Comparison of ENCODE assay signal across 8 cellular contexts in the genomic region with DNA sequence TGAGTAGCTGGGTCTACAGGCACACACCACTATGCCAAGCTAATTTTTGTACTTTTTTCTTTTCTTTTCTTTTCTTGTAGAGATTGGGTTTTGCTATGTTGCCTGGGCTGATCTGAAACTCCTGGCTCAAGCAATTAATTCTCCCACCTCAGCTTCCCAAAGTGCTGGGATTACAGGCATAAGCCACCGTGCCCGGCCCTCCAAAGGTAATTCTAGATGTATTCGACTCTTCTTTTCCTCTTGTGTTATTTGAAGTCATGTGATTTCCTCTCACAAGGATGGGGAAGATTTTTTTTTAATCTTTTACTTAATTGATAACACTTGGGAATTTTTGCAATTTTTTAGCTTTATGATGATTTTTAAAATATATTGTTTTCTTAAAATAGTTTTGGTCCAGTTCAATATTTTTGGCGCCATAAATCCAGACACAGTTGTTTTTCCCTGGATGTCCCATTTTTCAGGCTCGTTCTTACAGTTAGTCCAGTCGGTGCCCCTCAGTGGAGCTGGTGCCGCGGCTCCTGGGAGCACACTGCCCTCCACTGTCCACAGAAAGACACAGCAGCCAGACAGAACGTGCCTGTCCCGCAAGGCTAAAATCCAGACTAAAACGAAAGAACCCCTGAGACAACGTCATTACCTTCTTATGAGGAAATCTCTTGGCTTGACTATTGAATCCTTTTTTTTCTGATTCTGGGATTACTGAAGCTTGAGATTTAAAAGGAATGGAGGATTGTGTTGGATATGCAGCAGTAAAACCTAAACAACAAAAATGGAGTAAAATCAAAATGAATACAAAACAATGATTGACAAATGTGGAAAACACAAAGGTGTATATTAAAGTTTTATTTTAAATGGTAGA. TPM values are rescaled to one million over a fixed set of nuclear protein-coding genes. Genes with fewer than 3 reads are reported as not detected.
DNase-seq lines count a peak whose midpoint lies in the region; ATAC-seq and TF ChIP-seq lines count a peak whose summit lies in the region.

No MANE protein-coding gene starts in this region.

- peak overlapping the region; percentile 89 for H3K27ac ChIP-seq in OCI-LY1 (ENCODE audit: low read depth, low read length, poor library complexity, severe bottlenecking)

- H2AFZ ChIP-seq in OCI-LY1 (ENCODE audit: low read length), result no peak overlapping the region

- peak; percentile 76 for DNase-seq in GM06990 (ENCODE audit: extremely low read depth, insufficient read length)
- peak; percentile 46 for DNase-seq in activated T-cell treated with anti-CD3 and anti-CD28 coated beads for 24 hours (ENCODE audit: low read depth)
- peak; percentile 78 for DNase-seq in endothelial cell (ENCODE audit: low spot score)
- peak; percentile 53 for DNase-seq in middle frontal gyrus (ENCODE audit: extremely low spot score, low spot score)
- DNase-seq in stimulated activated effector memory CD8-positive, alpha-beta T cell treated with anti-CD3 and anti-CD28 coated beads, Interleukin-12 subunit alpha, Interleukin-12 subunit beta, amount 100 ng/mL, for 72 hours (ENCODE audit: low spot score in 2 of 2), result peak; percentile 59 to 77

- H3K9ac ChIP-seq in OCI-LY1 (ENCODE audit: low read length), result peak overlapping the region; percentile 51; the same call in 1 of the 2 replicates

- peak overlapping the region; percentile 62 for H3K4me2 ChIP-seq in OCI-LY1 (ENCODE audit: low read length)

- H3K4me1 ChIP-seq in OCI-LY1 (ENCODE audit: insufficient read depth, low read length, severe bottlenecking), result peaks cover 49% of the 10 kb centered on the region

- TF ChIP-seq CTCF in GM06990 (IDR thresholded peaks at IDR 0.05; ENCODE audit: insufficient read depth, low read length, poor library complexity, severe bottlenecking) (peak; percentile 97), OCI-LY1 (IDR thresholded peaks at IDR 0.05; ENCODE audit: low read length) (peak; percentile 97), endothelial cell (IDR thresholded peaks at IDR 0.05; ENCODE audit: unreplicated experiment) (peak; percentile 78)

- peaks cover 36% of the 10 kb centered on the region for H3K4me1 Mint-ChIP-seq in endothelial cell (ENCODE audit: unreplicated experiment)
- peaks cover 40% of the 10 kb centered on the region for H3K4me1 Mint-ChIP-seq in stimulated activated effector memory CD8-positive, alpha-beta T cell treated with anti-CD3 and anti-CD28 coated beads, Interleukin-12 subunit alpha, Interleukin-12 subunit beta, amount 100 ng/mL, for 72 hours

- H3K9me3 Mint-ChIP-seq in endothelial cell (ENCODE audit: unreplicated experiment), result no peaks in the 10 kb centered on the region
- H3K9me3 Mint-ChIP-seq in stimulated activated effector memory CD8-positive, alpha-beta T cell treated with anti-CD3 and anti-CD28 coated beads, Interleukin-12 subunit alpha, Interleukin-12 subunit beta, amount 100 ng/mL, for 72 hours, result no peaks in the 10 kb centered on the region

- H3K36me3 ChIP-seq in GM06990 (ENCODE audit: control insufficient read depth, insufficient read depth, low read length) (no peaks in the 10 kb centered on the region), OCI-LY1 (ENCODE audit: insufficient read depth, low read length) (no peaks in the 10 kb centered on the region; the same call in 1 of the 2 replicates)

- no peaks in the 10 kb centered on the region for H3K79me2 ChIP-seq in OCI-LY1 (ENCODE audit: insufficient read depth, low read length)

- peaks cover 4% of the 10 kb centered on the region for H3K36me3 Mint-ChIP-seq in endothelial cell (ENCODE audit: low read depth, unreplicated experiment)
- peaks cover 8% of the 10 kb centered on the region for H3K36me3 Mint-ChIP-seq in stimulated activated effector memory CD8-positive, alpha-beta T cell treated with anti-CD3 and anti-CD28 coated beads, Interleukin-12 subunit alpha, Interleukin-12 subunit beta, amount 100 ng/mL, for 72 hours

- peak overlapping the region; percentile 85 for H3K27ac Mint-ChIP-seq in endothelial cell (ENCODE audit: unreplicated experiment)
- H3K27ac Mint-ChIP-seq in stimulated activated effector memory CD8-positive, alpha-beta T cell treated with anti-CD3 and anti-CD28 coated beads, Interleukin-12 subunit alpha, Interleukin-12 subunit beta, amount 100 ng/mL, for 72 hours, result peak overlapping the region; percentile 94

- peaks cover 4% of the 10 kb centered on the region for H3K27me3 Mint-ChIP-seq in endothelial cell (ENCODE audit: unreplicated experiment)

- H3K9me3 ChIP-seq in OCI-LY1 (ENCODE audit: low read length), result no peaks in the 10 kb centered on the region

- H3K9me2 ChIP-seq in OCI-LY1 (ENCODE audit: low read depth, low read length), result no peaks in the 10 kb centered on the region

- H3K27me3 ChIP-seq in GM06990 (replicated peaks; ENCODE audit: control insufficient read depth, insufficient read depth, low read length), result no peaks in the 10 kb centered on the region
- H3K27me3 ChIP-seq in OCI-LY1 (ENCODE audit: insufficient read depth, low read length), result no peaks in the 10 kb centered on the region

- H3K4me3 ChIP-seq in GM06990 (replicated peaks; ENCODE audit: low read depth, low read length) (peak overlapping the region; percentile 55), OCI-LY1 (ENCODE audit: low read depth, low read length, poor library complexity, severe bottlenecking) (peak overlapping the region; percentile 11)

- peak; percentile 48 for ATAC-seq in HG03571 (IDR thresholded peaks at IDR 0.05; ENCODE audit: unreplicated experiment)
- peak; percentile 79 for ATAC-seq in stimulated activated effector memory CD8-positive, alpha-beta T cell treated with anti-CD3 and anti-CD28 coated beads, Interleukin-12 subunit alpha, Interleukin-12 subunit beta, amount 100 ng/mL, for 72 hours
- no peak for ATAC-seq in HG03442 (IDR thresholded peaks at IDR 0.05; ENCODE audit: unreplicated experiment)

- no peak overlapping the region for H3K4me3 Mint-ChIP-seq in endothelial cell (ENCODE audit: unreplicated experiment)
- H3K4me3 Mint-ChIP-seq in stimulated activated effector memory CD8-positive, alpha-beta T cell treated with anti-CD3 and anti-CD28 coated beads, Interleukin-12 subunit alpha, Interleukin-12 subunit beta, amount 100 ng/mL, for 72 hours, result peak overlapping the region; percentile 73

- H4K20me1 ChIP-seq in OCI-LY1 (ENCODE audit: insufficient read depth, low read length), result no peaks in the 10 kb centered on the region

- no peaks in the 10 kb centered on the region for H3F3A ChIP-seq in OCI-LY1 (ENCODE audit: insufficient read depth, low read length)

RNA-seq across cellular contexts. Expression of a gene that starts 22.4 kb away (rescaled TPM):
- 10.0 TPM for total RNA-seq in endothelial cell (ENCODE audit: unreplicated experiment)

RNA-seq across cellular contexts. Expression of a gene that starts 24.4 kb away (rescaled TPM):
- 9.4 TPM for total RNA-seq in endothelial cell (ENCODE audit: unreplicated experiment)
